13 cellular contexts compared by ENCODE assay signal in the genomic region with DNA sequence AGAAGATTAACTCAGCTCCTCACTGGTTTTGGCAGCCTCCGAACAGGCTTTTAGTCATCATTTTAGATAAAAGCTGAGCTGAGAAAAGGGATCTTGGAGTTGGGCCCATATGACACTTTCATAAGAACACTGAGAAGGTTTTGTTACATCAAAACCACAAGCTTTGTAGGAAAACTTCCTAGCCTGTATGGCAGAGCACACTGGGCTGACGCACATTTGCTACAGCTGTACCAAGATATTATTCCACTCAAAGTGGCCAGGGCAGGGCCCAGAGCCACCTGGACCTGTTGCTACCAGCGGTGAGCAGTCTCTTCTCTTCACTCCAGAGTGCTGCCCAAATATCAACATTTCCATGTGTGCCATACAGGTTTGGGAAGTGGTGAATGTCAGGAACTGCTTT.
DNase-seq lines count a peak whose midpoint lies in the region; ATAC-seq, FAIRE-seq and TF ChIP-seq lines count a peak whose summit lies in the region.
"Had no signal": no experiment of that assay in that cellular context is flagged by ENCODE, and none has a peak within 500 bp of the region (broad histone marks: within the 10 kb centered on the region; RNA-seq: fewer than 3 reads in every experiment).

No MANE protein-coding gene starts in this region.

- no peak for FAIRE-seq in bronchial epithelial cell (lab: Jason Lieb, UNC)

- H3K4me3 ChIP-seq in breast epithelium, result no peak overlapping the region
- no peak overlapping the region for H3K4me3 ChIP-seq in bronchial epithelial cell (ENCODE audit: low read depth, low read length)
- H3K4me3 ChIP-seq in aorta (ENCODE audit: low read length in 2 of 2), result no peak overlapping the region
- no peak overlapping the region for H3K4me3 ChIP-seq in neural progenitor cell

- H3K4me1 Mint-ChIP-seq in MCF 10A (ENCODE audit: insufficient read depth, unreplicated experiment) (peaks cover 35% of the 10 kb centered on the region), neural progenitor cell (peaks cover 5% of the 10 kb centered on the region)
- H3K4me1 Mint-ChIP-seq: T-helper 17 cell had no signal

- H3K27ac ChIP-seq in breast epithelium (no peak overlapping the region), layer of hippocampus (ENCODE audit: low read depth, low read length) (peak overlapping the region; percentile 24), aorta (ENCODE audit: low read depth in 1 of 2, low read length in 2 of 2) (no peak overlapping the region), neural progenitor cell (no peak overlapping the region)
- H3K27ac ChIP-seq: KMS-11 had no signal

- intact Hi-C loops in MCF 10A (cut with micrococcal nuclease) (no loop called here), breast epithelium (cut with DNase I; ENCODE audit: low total_unique reads) (no loop called here), aorta (cut with DNase I) (no loop called here)

- H3K27ac Mint-ChIP-seq in MCF 10A (ENCODE audit: low read depth, unreplicated experiment) (peak overlapping the region; percentile 90), neural progenitor cell (no peak overlapping the region)
- H3K27ac Mint-ChIP-seq: activated T-cell treated with anti-CD3 and anti-CD28 coated beads, Interleukin-2, amount 50 U/mL, for 72 hours; T-helper 17 cell had no signal

- H3K4me3 Mint-ChIP-seq in MCF 10A (ENCODE audit: unreplicated experiment), result peak overlapping the region; percentile 28
- H3K4me3 Mint-ChIP-seq in neural progenitor cell, result no peak overlapping the region
- H3K4me3 Mint-ChIP-seq: activated T-cell treated with anti-CD3 and anti-CD28 coated beads, Interleukin-2, amount 50 U/mL, for 72 hours; T-helper 17 cell had no signal

- no peaks in the 10 kb centered on the region for H4K20me1 ChIP-seq in neural progenitor cell (ENCODE audit: low read depth)

- H3K4me1 ChIP-seq in breast epithelium (no peaks in the 10 kb centered on the region), aorta (ENCODE audit: control insufficient read depth in 1 of 2, insufficient read depth in 2 of 2, low read length in 2 of 2) (peaks cover 2 to 8% of the 10 kb centered on the region in 2 donors), neural progenitor cell (no peaks in the 10 kb centered on the region)

- H3F3A ChIP-seq in neural progenitor cell (ENCODE audit: low read depth), result no peaks in the 10 kb centered on the region

- TSS peak; percentile 91 for BruUV-seq in MCF 10A (replicated peaks; lab: Mats Ljungman, UMichigan)

- no peak overlapping the region for H3K9ac ChIP-seq in neural progenitor cell
- H3K9ac ChIP-seq: KMS-11 had no signal

- H3K79me2 ChIP-seq in neural progenitor cell (ENCODE audit: low read depth), result no peaks in the 10 kb centered on the region

- TF ChIP-seq CTCF in MCF 10A (IDR thresholded peaks at IDR 0.05; ENCODE audit: unreplicated experiment), result no peak
- TF ChIP-seq CTCF in breast epithelium (IDR thresholded peaks at IDR 0.05), result no peak
- TF ChIP-seq CTCF in bronchial epithelial cell (IDR thresholded peaks at IDR 0.05; ENCODE audit: insufficient read depth, low read length, severe bottlenecking), result no peak
- TF ChIP-seq CTCF in neural progenitor cell (IDR thresholded peaks at IDR 0.05), result no peak

- H3K9me3 Mint-ChIP-seq in MCF 10A (ENCODE audit: unreplicated experiment) (no peaks in the 10 kb centered on the region), neural progenitor cell (no peaks in the 10 kb centered on the region)

- H3K9me3 ChIP-seq in breast epithelium, result no peaks in the 10 kb centered on the region
- H3K9me3 ChIP-seq in aorta (ENCODE audit: control insufficient read depth, low read length), result no peaks in the 10 kb centered on the region
- no peaks in the 10 kb centered on the region for H3K9me3 ChIP-seq in neural progenitor cell (ENCODE audit: low read depth)

- H3K36me3 ChIP-seq in breast epithelium (no peaks in the 10 kb centered on the region), bronchial epithelial cell (ENCODE audit: control insufficient read depth, insufficient read depth, low read length) (no peaks in the 10 kb centered on the region), aorta (ENCODE audit: control insufficient read depth in 1 of 2, insufficient read depth in 2 of 2, low read length in 1 of 2) (no peaks in the 10 kb centered on the region), neural progenitor cell (no peaks in the 10 kb centered on the region)

- no peak overlapping the region for H2AFZ ChIP-seq in neural progenitor cell (replicated peaks)

- no peaks in the 10 kb centered on the region for H3K36me3 Mint-ChIP-seq in MCF 10A (ENCODE audit: insufficient read depth, unreplicated experiment)
- no peaks in the 10 kb centered on the region for H3K36me3 Mint-ChIP-seq in neural progenitor cell

- CTCF ChIA-PET in MCF 10A (lab: Yijun Ruan, JAX), result interaction anchor here (0.6 to 4.7 kb wide), 6 partner anchors 9 to 763 kb away, joined by 3 to 37 read pairs (median 4); no protein-coding TSS in a partner anchor

- TF ChIP-seq POLR2A in breast epithelium (IDR thresholded peaks at IDR 0.05), result no peak

- H3K27me3 ChIP-seq in breast epithelium (no peaks in the 10 kb centered on the region), bronchial epithelial cell (ENCODE audit: control insufficient read depth, insufficient read depth, low read length) (no peaks in the 10 kb centered on the region), layer of hippocampus (ENCODE audit: control insufficient read depth, insufficient read depth, low read length) (no peaks in the 10 kb centered on the region), aorta (ENCODE audit: control insufficient read depth in 1 of 2, insufficient read depth in 2 of 2, low read length in 1 of 2) (no peaks in the 10 kb centered on the region), neural progenitor cell (no peaks in the 10 kb centered on the region)

- WGBS in aorta, 2 donors, result 80 to 87% methylated on average over 3 of the region's 3 CpGs

- POLR2A ChIA-PET in MCF 10A (lab: Yijun Ruan, JAX), result interaction anchor here (0.9 to 4.2 kb wide), 9 partner anchors 8 to 308 kb away, joined by 3 to 40 read pairs (median 5); no protein-coding TSS in a partner anchor

- H3K27me3 Mint-ChIP-seq in MCF 10A (ENCODE audit: insufficient read depth, unreplicated experiment), result no peaks in the 10 kb centered on the region
- H3K27me3 Mint-ChIP-seq in neural progenitor cell (ENCODE audit: insufficient read depth, low read depth), result no peaks in the 10 kb centered on the region

- H3K4me2 ChIP-seq in neural progenitor cell, result no peak overlapping the region
- H3K4me2 ChIP-seq: KMS-11 had no signal

- peak; percentile 38 for ATAC-seq in aorta (ENCODE audit: low FRiP score)
- ATAC-seq: activated T-cell treated with anti-CD3 and anti-CD28 coated beads, Interleukin-2, amount 50 U/mL, for 72 hours; T-helper 17 cell had no signal

- DNase-seq in MCF 10A (ENCODE audit: unreplicated experiment) (peak; percentile 95), breast epithelium (ENCODE audit: low spot score in 2 of 2) (no peak), bronchial epithelial cell (ENCODE audit: low read depth) (peak; percentile 85), aorta (peak in 1 of 2 donors; percentile 55), NCI-H748 treated with DMSO at 0.1 percent for 48 hours (lab: John Stamatoyannopoulos, UW) (no peak), neural progenitor cell (ENCODE audit: low spot score) (no peak)
- no peak for DNase-seq in activated naive CD4-positive, alpha-beta T cell treated with Interleukin-2 at 50 U/mL for 16 hours
- DNase-seq: 8988T; activated T-cell treated with anti-CD3 and anti-CD28 coated beads, Interleukin-2, amount 50 U/mL, for 72 hours; effector memory CD4-positive, alpha-beta T cell; T-helper 17 cell had no signal

Comparison
In these comparisons a context has a peak if more than half of its experiments do, and no peak if none do; other contexts are left out.
1. DNase-seq: peak in MCF 10A (single experiment) and bronchial epithelial cell (single experiment); none in breast epithelium (0 of 2), NCI-H748 treated with DMSO at 0.1 percent for 48 hours (single experiment), neural progenitor cell (single experiment) and activated naive CD4-positive, alpha-beta T cell treated with Interleukin-2 at 50 U/mL for 16 hours (single experiment).